In the genomic region with DNA sequence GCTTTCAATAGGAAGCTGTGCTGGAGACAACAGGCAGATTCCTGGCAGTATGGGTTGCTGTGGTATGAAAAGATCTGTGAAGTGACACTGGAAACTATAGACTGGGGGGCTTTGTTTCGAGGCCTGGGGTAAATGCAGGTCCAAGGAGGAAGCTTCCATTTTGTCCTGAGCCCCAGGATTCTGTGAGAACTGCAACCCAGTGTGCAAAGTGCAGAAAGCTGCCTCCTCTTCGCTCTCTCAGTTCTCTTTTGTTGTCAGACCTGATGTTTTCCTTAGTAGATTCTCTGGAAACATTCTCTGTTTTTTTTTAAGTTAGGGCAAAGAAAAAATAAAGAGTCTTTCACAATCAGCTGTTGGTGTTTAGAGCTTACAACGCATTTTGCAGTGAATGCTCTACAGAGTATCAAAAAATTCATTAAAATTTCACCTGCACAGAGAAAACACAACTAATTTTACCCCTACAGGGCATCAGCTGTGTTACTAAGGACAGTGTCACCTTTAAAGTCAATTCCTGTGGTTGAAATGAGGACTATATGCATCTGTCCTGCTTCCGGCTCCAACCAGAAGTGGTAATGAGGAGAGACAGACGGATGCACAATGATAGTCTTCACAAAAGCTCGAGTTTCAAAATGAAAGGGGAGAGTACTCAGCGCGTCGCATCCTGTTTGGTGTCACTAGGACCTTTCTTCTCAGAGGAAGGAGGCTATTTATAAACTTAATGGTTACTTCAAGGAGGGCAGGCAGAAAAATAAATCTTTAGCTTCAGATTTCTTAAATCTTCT, we compare ENCODE assay signal across 9 cellular contexts.
DNase-seq lines count a peak whose midpoint lies in the region; ATAC-seq, FAIRE-seq and TF ChIP-seq lines count a peak whose summit lies in the region.
"Had no signal": no experiment of that assay in that cellular context is flagged by ENCODE, and none has a peak within 500 bp of the region (broad histone marks: within the 10 kb centered on the region; RNA-seq: fewer than 3 reads in every experiment).

No MANE protein-coding gene starts in this region.

- FAIRE-seq in urothelium cell line (lab: Jason Lieb, UNC): no peak

- H3K27me3 Mint-ChIP-seq in activated naive CD8-positive, alpha-beta T cell treated with anti-CD3 and anti-CD28 coated beads, Interleukin-2, amount 10 ng/mL, durations not matched to agents 7 days and 5 days: no peaks in the 10 kb centered on the region

- no peaks in the 10 kb centered on the region for H3K9me3 ChIP-seq in spleen
- no peaks in the 10 kb centered on the region for H3K9me3 ChIP-seq in BE2C
- H3K9me3 ChIP-seq: SJCRH30 had no signal

- intact Hi-C loops in spleen (cut with DNase I; ENCODE audit: low total_unique reads): no loop called here

- DNase-seq in NCI-H2227 (lab: John Stamatoyannopoulos, UW; ENCODE audit: unreplicated experiment) (peak; percentile 39), spleen (no peak), urothelium cell line (ENCODE audit: low spot score) (no peak), BE2C (no peak), DMS79 treated with DMSO at 0.1 percent for 48 hours (lab: John Stamatoyannopoulos, UW) (no peak)
- peak; percentile 39 for DNase-seq in activated naive CD8-positive, alpha-beta T cell treated with anti-CD3 and anti-CD28 coated beads, Interleukin-2, amount 10 ng/mL, durations not matched to agents 7 days and 5 days

- peak overlapping the region; percentile 63 to 80 (median 75) for H3K27ac ChIP-seq in spleen
- H3K27ac ChIP-seq: SJCRH30 had no signal

- ATAC-seq in GM18867 (IDR thresholded peaks at IDR 0.05; ENCODE audit: unreplicated experiment): peak; percentile 94
- ATAC-seq in HG02588 (IDR thresholded peaks at IDR 0.05; ENCODE audit: unreplicated experiment): peak; percentile 93
- peak; percentile 97 for ATAC-seq in activated naive CD8-positive, alpha-beta T cell treated with anti-CD3 and anti-CD28 coated beads, Interleukin-2, amount 10 ng/mL, durations not matched to agents 7 days and 5 days (ENCODE audit: low read depth)

- no peaks in the 10 kb centered on the region for H3K9me3 Mint-ChIP-seq in activated naive CD8-positive, alpha-beta T cell treated with anti-CD3 and anti-CD28 coated beads, Interleukin-2, amount 10 ng/mL, durations not matched to agents 7 days and 5 days

- WGBS in spleen, 5 donors: 22 to 36% (median 28%) methylated on average over 9 of the region's 9 CpGs

- no peaks in the 10 kb centered on the region for H3K27me3 ChIP-seq in spleen (replicated peaks in 1 of 7)
- H3K27me3 ChIP-seq in BE2C: no peaks in the 10 kb centered on the region
- H3K27me3 ChIP-seq: SJCRH30 had no signal

- peaks cover 51% of the 10 kb centered on the region for H3K4me1 Mint-ChIP-seq in activated naive CD8-positive, alpha-beta T cell treated with anti-CD3 and anti-CD28 coated beads, Interleukin-2, amount 10 ng/mL, durations not matched to agents 7 days and 5 days

- peak overlapping the region; percentile 74 for H3K4me3 Mint-ChIP-seq in activated naive CD8-positive, alpha-beta T cell treated with anti-CD3 and anti-CD28 coated beads, Interleukin-2, amount 10 ng/mL, durations not matched to agents 7 days and 5 days

- H3K36me3 ChIP-seq in spleen: no peaks in the 10 kb centered on the region
- no peaks in the 10 kb centered on the region for H3K36me3 ChIP-seq in BE2C
- H3K36me3 ChIP-seq: SJCRH30 had no signal

- no peaks in the 10 kb centered on the region for H3K36me3 Mint-ChIP-seq in activated naive CD8-positive, alpha-beta T cell treated with anti-CD3 and anti-CD28 coated beads, Interleukin-2, amount 10 ng/mL, durations not matched to agents 7 days and 5 days

- TF ChIP-seq CTCF in spleen (IDR thresholded peaks at IDR 0.05 in 8 of 11, conservative IDR thresholded peaks at IDR 0.05 in 3 of 11): no peak
- TF ChIP-seq CTCF in BE2C (IDR thresholded peaks at IDR 0.05; ENCODE audit: low read depth, low read length): no peak

- TF ChIP-seq POLR2A in spleen (IDR thresholded peaks at IDR 0.05): no peak

- H3K4me3 ChIP-seq in spleen (peak overlapping the region in 4 of 8 donors; percentile 1 to 44 (median 13)), BE2C (ENCODE audit: low read depth, low read length) (no peak overlapping the region)
- H3K4me3 ChIP-seq: SJCRH30 had no signal

- H3K4me1 ChIP-seq in spleen (peaks cover 0 to 44% (median 24%) of the 10 kb centered on the region in 6 donors), BE2C (no peaks in the 10 kb centered on the region)

- peak overlapping the region; percentile 97 for H3K27ac Mint-ChIP-seq in activated naive CD8-positive, alpha-beta T cell treated with anti-CD3 and anti-CD28 coated beads, Interleukin-2, amount 10 ng/mL, durations not matched to agents 7 days and 5 days

- POLR2A ChIA-PET in activated naive CD8-positive, alpha-beta T cell treated with anti-CD3 and anti-CD28 coated beads, Interleukin-2, amount 10 ng/mL, durations not matched to agents 7 days and 5 days (lab: Charles Lee): interaction anchor here (0.7 to 1.8 kb wide), 5 partner anchors 12 to 87 kb away, joined by 3 to 16 read pairs (median 3); a partner anchor contains a TSS

Comparison
In these comparisons a context has a peak if more than half of its experiments do, and no peak if none do; other contexts are left out.
1. DNase-seq: peak in NCI-H2227 (single experiment) and activated naive CD8-positive, alpha-beta T cell treated with anti-CD3 and anti-CD28 coated beads, Interleukin-2, amount 10 ng/mL, durations not matched to agents 7 days and 5 days (single experiment); none in spleen (single experiment), urothelium cell line (single experiment), BE2C (single experiment) and DMS79 treated with DMSO at 0.1 percent for 48 hours (single experiment).
2. Peak in every context shown above with its lines, with median percentiles within 50 percentile points of each other: ATAC-seq.